In the genomic region with DNA sequence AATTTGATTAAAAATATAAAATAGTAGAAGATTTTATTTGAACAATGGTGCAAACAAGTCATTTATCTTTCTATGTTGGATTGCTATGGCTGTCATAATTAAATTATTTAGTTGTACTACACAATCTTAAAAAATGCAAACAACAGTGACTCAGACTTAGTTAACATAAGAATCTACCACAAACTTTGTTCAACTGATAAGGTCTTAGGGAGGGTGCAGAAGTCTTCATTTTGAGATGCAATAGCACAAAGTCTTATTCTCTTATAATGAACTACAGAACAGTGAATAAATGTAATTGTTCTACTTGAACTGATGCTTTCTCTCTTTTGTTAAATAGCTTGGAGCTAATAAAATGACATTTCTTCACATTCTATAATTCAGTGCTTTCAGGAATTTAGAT, we compare ENCODE assay signal across 13 cellular contexts.
"Had no signal": no experiment of that assay in that cellular context is flagged by ENCODE, and none has a peak within 500 bp of the region (broad histone marks: within the 10 kb centered on the region; RNA-seq: fewer than 3 reads in every experiment).

No MANE protein-coding gene starts in this region.

- H3K36me3 Mint-ChIP-seq: brain had no signal

- H3K27me3 ChIP-seq: dorsolateral prefrontal cortex, hepatocyte, ovary, stomach had no signal

- H3K4me3 ChIP-seq: dorsolateral prefrontal cortex, hepatocyte, ovary, stomach, thoracic aorta had no signal

- H3K27me3 Mint-ChIP-seq: activated B cell treated with CpG ODN at 0.5 μM for 24 hours; activated CD4-positive, alpha-beta T cell treated with anti-CD3 and anti-CD28 coated beads, Interleukin-2, amount 10 ng/mL, durations not matched to agents 24 days and 14 days; activated T-helper 17 cell treated with anti-CD3 and anti-CD28 coated beads, Interleukin-2, amount 50 U/mL, for 72 hours; T-helper 17 cell had no signal

- H3K4me3 Mint-ChIP-seq: activated B cell treated with CpG ODN at 0.5 μM for 24 hours; activated CD4-positive, alpha-beta T cell treated with anti-CD3 and anti-CD28 coated beads, Interleukin-2, amount 10 ng/mL, durations not matched to agents 24 days and 14 days; activated naive CD4-positive, alpha-beta T cell treated with anti-CD3 and anti-CD28 coated beads for 36 hours; activated T-helper 17 cell treated with anti-CD3 and anti-CD28 coated beads, Interleukin-2, amount 50 U/mL, for 72 hours; brain; T-helper 17 cell had no signal

- H3K9me3 ChIP-seq: ovary, stomach, thoracic aorta had no signal

- H3K36me3 ChIP-seq: ovary, stomach, thoracic aorta had no signal

- H3K9me3 Mint-ChIP-seq: activated CD4-positive, alpha-beta T cell treated with anti-CD3 and anti-CD28 coated beads, Interleukin-2, amount 10 ng/mL, durations not matched to agents 24 days and 14 days; activated T-helper 17 cell treated with anti-CD3 and anti-CD28 coated beads, Interleukin-2, amount 50 U/mL, for 72 hours had no signal

- DNase-seq: activated B cell treated with CpG ODN at 0.5 μM for 24 hours; activated CD4-positive, alpha-beta T cell treated with anti-CD3 and anti-CD28 coated beads, Interleukin-2, amount 10 ng/mL, durations not matched to agents 24 days and 14 days; activated naive CD4-positive, alpha-beta T cell treated with anti-CD3 and anti-CD28 coated beads for 36 hours; dorsolateral prefrontal cortex; ovary; stimulated activated CD4-positive, alpha-beta T cell treated with anti-CD3 and anti-CD28 coated beads, Interleukin-4, amount 100 ng/mL, for 1 hour; stomach; T-helper 17 cell had no signal

- H3K4me1 ChIP-seq: stomach had no signal

- H3K27ac Mint-ChIP-seq: activated B cell treated with CpG ODN at 0.5 μM for 24 hours; activated CD4-positive, alpha-beta T cell treated with anti-CD3 and anti-CD28 coated beads, Interleukin-2, amount 10 ng/mL, durations not matched to agents 24 days and 14 days; activated naive CD4-positive, alpha-beta T cell treated with anti-CD3 and anti-CD28 coated beads for 36 hours; activated T-helper 17 cell treated with anti-CD3 and anti-CD28 coated beads, Interleukin-2, amount 50 U/mL, for 72 hours; brain; T-helper 17 cell had no signal

- H3K27ac ChIP-seq: dorsolateral prefrontal cortex, hepatocyte, ovary, stomach, thoracic aorta had no signal

- H3K4me1 Mint-ChIP-seq: activated B cell treated with CpG ODN at 0.5 μM for 24 hours; activated CD4-positive, alpha-beta T cell treated with anti-CD3 and anti-CD28 coated beads, Interleukin-2, amount 10 ng/mL, durations not matched to agents 24 days and 14 days; activated T-helper 17 cell treated with anti-CD3 and anti-CD28 coated beads, Interleukin-2, amount 50 U/mL, for 72 hours; brain; T-helper 17 cell had no signal

- ATAC-seq: activated T-helper 17 cell treated with anti-CD3 and anti-CD28 coated beads, Interleukin-2, amount 50 U/mL, for 72 hours; esophagus mucosa; T-helper 17 cell had no signal
